ENCODE assay signal across 1 cellular context in the genomic region with DNA sequence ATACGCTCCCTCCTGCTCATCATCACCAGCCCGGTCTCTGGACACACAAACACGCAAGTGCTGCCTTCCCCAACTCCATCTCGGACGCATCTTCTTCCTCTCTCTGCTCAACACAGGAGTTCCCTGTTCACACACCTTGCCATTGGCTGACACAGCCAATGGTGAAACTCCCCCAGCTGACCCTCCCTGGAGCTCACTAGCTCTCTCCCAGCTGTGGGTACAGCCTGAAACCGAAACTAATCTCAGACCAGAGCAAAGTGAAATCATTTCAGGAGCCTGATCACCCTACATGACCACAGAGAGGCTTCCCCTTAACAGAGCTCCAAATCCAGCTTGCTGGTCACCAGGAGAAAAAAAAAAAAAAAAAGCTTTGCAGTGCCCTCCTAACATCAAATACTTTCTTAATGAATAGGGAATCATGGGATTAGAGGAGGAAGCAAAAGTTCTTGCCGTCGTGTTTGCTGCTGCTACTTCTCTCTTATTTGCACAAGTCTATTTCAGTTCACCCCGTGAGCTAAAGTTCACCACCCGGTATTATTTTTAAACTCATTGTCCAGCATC.
TF ChIP-seq lines count a peak whose summit lies in the region.

No MANE protein-coding gene starts in this region.

TF ChIP-seq in WTC11, 78 proteins besides CTCF, POLR2A, EP300 and RAD21 (continued from another document):
- TF ChIP-seq AR (CRISPR knock-in tag; IDR thresholded peaks at IDR 0.05) (no peak), SMAD3 (CRISPR knock-in tag; IDR thresholded peaks at IDR 0.05; ENCODE audit: borderline replicate concordance) (no peak), RELA (CRISPR knock-in tag; IDR thresholded peaks at IDR 0.05; ENCODE audit: borderline replicate concordance) (no peak), ETV6 (CRISPR knock-in tag; IDR thresholded peaks at IDR 0.05) (no peak), PRRX2 (CRISPR knock-in tag; IDR thresholded peaks at IDR 0.05) (no peak), CBFB (CRISPR knock-in tag; IDR thresholded peaks at IDR 0.05; ENCODE audit: low read depth) (no peak), SP1 (CRISPR knock-in tag; conservative IDR thresholded peaks at IDR 0.05) (no peak)
- TF ChIP-seq, protein P1, sequence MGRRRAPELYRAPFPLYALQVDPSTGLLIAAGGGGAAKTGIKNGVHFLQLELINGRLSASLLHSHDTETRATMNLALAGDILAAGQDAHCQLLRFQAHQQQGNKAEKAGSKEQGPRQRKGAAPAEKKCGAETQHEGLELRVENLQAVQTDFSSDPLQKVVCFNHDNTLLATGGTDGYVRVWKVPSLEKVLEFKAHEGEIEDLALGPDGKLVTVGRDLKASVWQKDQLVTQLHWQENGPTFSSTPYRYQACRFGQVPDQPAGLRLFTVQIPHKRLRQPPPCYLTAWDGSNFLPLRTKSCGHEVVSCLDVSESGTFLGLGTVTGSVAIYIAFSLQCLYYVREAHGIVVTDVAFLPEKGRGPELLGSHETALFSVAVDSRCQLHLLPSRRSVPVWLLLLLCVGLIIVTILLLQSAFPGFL (CRISPR knock-in tag; IDR thresholded peaks at IDR 0.05; ENCODE audit: borderline replicate concordance): no peak
